8 cellular contexts compared by ENCODE assay signal in the genomic region with DNA sequence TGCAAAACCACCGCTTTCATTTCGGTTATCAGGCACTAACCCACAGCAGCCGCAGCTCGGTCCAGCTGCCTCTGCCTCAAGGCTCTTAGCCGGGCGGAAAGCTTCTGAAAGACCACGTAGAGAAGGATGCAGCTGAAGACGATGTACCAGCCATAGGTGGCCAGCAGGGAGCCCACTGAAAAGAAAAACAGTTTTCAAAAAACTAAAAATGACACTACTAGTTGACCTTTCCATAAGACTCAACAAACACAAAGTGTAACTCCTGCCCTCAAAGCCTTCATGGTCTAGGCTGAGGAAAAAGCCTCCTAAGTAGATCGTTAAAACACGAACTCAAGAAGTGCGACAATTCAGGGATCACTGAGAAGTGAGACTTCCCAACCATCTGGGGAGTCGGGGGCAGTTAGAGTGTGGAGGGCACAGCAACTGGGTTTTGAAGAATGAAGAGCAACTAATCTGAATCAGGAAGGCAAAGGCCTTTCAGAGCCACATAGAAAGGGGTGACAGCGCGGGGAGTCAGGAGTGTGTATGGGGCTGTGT. TPM values are rescaled to one million over a fixed set of nuclear protein-coding genes. Genes with fewer than 3 reads are reported as not detected.
DNase-seq lines count a peak whose midpoint lies in the region; ATAC-seq lines count a peak whose summit lies in the region.

No MANE protein-coding gene starts in this region.

- DNase-seq in DMS 273 (lab: John Stamatoyannopoulos, UW; ENCODE audit: unreplicated experiment) (peak; percentile 49), iPS DF 6.9 (ENCODE audit: low read depth, low spot score) (no peak), HK-2 (ENCODE audit: unreplicated experiment) (no peak)
- no peak for DNase-seq in Jurkat, Clone E6-1 (ENCODE audit: low read depth, low spot score)
- no peak for DNase-seq in activated T-cell treated with anti-CD3 and anti-CD28 coated beads, Interleukin-2, amount 50 U/mL, for 4 hours

- peaks cover 33% of the 10 kb centered on the region for H3K4me1 Mint-ChIP-seq in activated T-cell treated with anti-CD3 and anti-CD28 coated beads, Interleukin-2, amount 50 U/mL, for 4 hours (ENCODE audit: low read depth)
- peaks cover 25% of the 10 kb centered on the region for H3K4me1 Mint-ChIP-seq in stimulated activated memory B cell treated with anti-CD40 and anti-IgM and Interleukin-4, amounts not matched to agents 10 μg/mL and 1 μg/mL and 100 μg/mL, for 72 hours

- no peaks in the 10 kb centered on the region for H3K27me3 Mint-ChIP-seq in activated T-cell treated with anti-CD3 and anti-CD28 coated beads, Interleukin-2, amount 50 U/mL, for 4 hours (ENCODE audit: low read depth)
- H3K27me3 Mint-ChIP-seq in stimulated activated memory B cell treated with anti-CD40 and anti-IgM and Interleukin-4, amounts not matched to agents 10 μg/mL and 1 μg/mL and 100 μg/mL, for 72 hours: no peaks in the 10 kb centered on the region

- peaks cover 16% of the 10 kb centered on the region for H3K36me3 ChIP-seq in iPS DF 6.9 (ENCODE audit: control insufficient read depth, insufficient read depth, low read length)

- ATAC-seq in GM19455 (IDR thresholded peaks at IDR 0.05; ENCODE audit: unreplicated experiment): peak; percentile 50
- ATAC-seq in activated T-cell treated with anti-CD3 and anti-CD28 coated beads, Interleukin-2, amount 50 U/mL, for 4 hours: peak in 1 of 2 donors; percentile 9
- peak; percentile 47 for ATAC-seq in stimulated activated memory B cell treated with anti-CD40 and anti-IgM and Interleukin-4, amounts not matched to agents 10 μg/mL and 1 μg/mL and 100 μg/mL, for 72 hours
- no peak for ATAC-seq in GM21786 (IDR thresholded peaks at IDR 0.05; ENCODE audit: unreplicated experiment)

- peak overlapping the region; percentile 93 for H3K4me3 Mint-ChIP-seq in activated T-cell treated with anti-CD3 and anti-CD28 coated beads, Interleukin-2, amount 50 U/mL, for 4 hours
- H3K4me3 Mint-ChIP-seq in stimulated activated memory B cell treated with anti-CD40 and anti-IgM and Interleukin-4, amounts not matched to agents 10 μg/mL and 1 μg/mL and 100 μg/mL, for 72 hours: peak overlapping the region; percentile 96

- H3K36me3 Mint-ChIP-seq in activated T-cell treated with anti-CD3 and anti-CD28 coated beads, Interleukin-2, amount 50 U/mL, for 4 hours (ENCODE audit: insufficient read depth): peaks cover 37% of the 10 kb centered on the region
- H3K36me3 Mint-ChIP-seq in stimulated activated memory B cell treated with anti-CD40 and anti-IgM and Interleukin-4, amounts not matched to agents 10 μg/mL and 1 μg/mL and 100 μg/mL, for 72 hours: peaks cover 52% of the 10 kb centered on the region

- H3K4me3 ChIP-seq in Jurkat, Clone E6-1 (ENCODE audit: low read length): peak overlapping the region; percentile 91
- H3K4me3 ChIP-seq in iPS DF 6.9 (ENCODE audit: low read length): peak overlapping the region; percentile 96

- no peaks in the 10 kb centered on the region for H3K9me3 Mint-ChIP-seq in activated T-cell treated with anti-CD3 and anti-CD28 coated beads, Interleukin-2, amount 50 U/mL, for 4 hours
- no peaks in the 10 kb centered on the region for H3K9me3 Mint-ChIP-seq in stimulated activated memory B cell treated with anti-CD40 and anti-IgM and Interleukin-4, amounts not matched to agents 10 μg/mL and 1 μg/mL and 100 μg/mL, for 72 hours

- no peaks in the 10 kb centered on the region for H3K27me3 ChIP-seq in iPS DF 6.9 (ENCODE audit: control insufficient read depth, insufficient read depth, low read length)

- no peaks in the 10 kb centered on the region for H3K4me1 ChIP-seq in iPS DF 6.9 (ENCODE audit: control insufficient read depth, insufficient read depth, low read length)

- H3K27ac Mint-ChIP-seq in stimulated activated memory B cell treated with anti-CD40 and anti-IgM and Interleukin-4, amounts not matched to agents 10 μg/mL and 1 μg/mL and 100 μg/mL, for 72 hours: peak overlapping the region; percentile 83

- no peak overlapping the region for H3K27ac ChIP-seq in iPS DF 6.9 (ENCODE audit: low read length)

- WGBS in iPS DF 6.9 (ENCODE audit: insufficient coverage, insufficient read length): no CpG with 5 or more reads among the region's 14 CpGs

- no peaks in the 10 kb centered on the region for H3K9me3 ChIP-seq in iPS DF 6.9 (ENCODE audit: control insufficient read depth, insufficient read depth, low read length)

RNA-seq across cellular contexts. Expression of a gene that starts 0.7 kb away (rescaled TPM):
- polyA plus RNA-seq in Jurkat, Clone E6-1 (2012; ENCODE audit: insufficient read depth, insufficient read length): 41.5 TPM
- total RNA-seq in activated T-cell treated with anti-CD3 and anti-CD28 coated beads, Interleukin-2, amount 50 U/mL, for 4 hours: 10 to 100 TPM; 51.8 to 68.1 (median 55.2) TPM

RNA-seq across cellular contexts. Expression of a gene that starts 18.5 kb away (rescaled TPM):
- 302 TPM for polyA plus RNA-seq in Jurkat, Clone E6-1 (2012; ENCODE audit: insufficient read depth, insufficient read length)
- 100 to 1,000 TPM; 229 to 264 (median 233) TPM for total RNA-seq in activated T-cell treated with anti-CD3 and anti-CD28 coated beads, Interleukin-2, amount 50 U/mL, for 4 hours

RNA-seq across cellular contexts. Expression of a gene that starts 24.7 kb away (rescaled TPM):
- polyA plus RNA-seq in Jurkat, Clone E6-1 (2012; ENCODE audit: insufficient read depth, insufficient read length): 22.0 TPM
- total RNA-seq in activated T-cell treated with anti-CD3 and anti-CD28 coated beads, Interleukin-2, amount 50 U/mL, for 4 hours: 10 to 100 TPM; 79.7 to 94.4 (median 88.0) TPM
